ENCODE assay signal across 11 cellular contexts in genomic region chr4:76704133-76704881, GRCh38.
DNase-seq lines count a peak whose midpoint lies in the region; ATAC-seq and TF ChIP-seq lines count a peak whose summit lies in the region.
"Had no signal": no experiment of that assay in that cellular context is flagged by ENCODE, and none has a peak within 500 bp of the region (broad histone marks: within the 10 kb centered on the region; RNA-seq: fewer than 3 reads in every experiment).

No MANE protein-coding gene starts in this region.

- H3K36me3 Mint-ChIP-seq in activated T-cell treated with anti-CD3 and anti-CD28 coated beads, Interleukin-2, amount 50 U/mL, for 24 hours (ENCODE audit: low read depth), result no peaks in the 10 kb centered on the region

- H3K4me1 ChIP-seq in Panc1 (ENCODE audit: control insufficient read depth, insufficient read depth, low read length), result peaks cover 10% of the 10 kb centered on the region
- H3K4me1 ChIP-seq in mucosa of rectum (ENCODE audit: control insufficient read depth in 2 of 2, insufficient read depth in 2 of 2, low read length in 2 of 2), result peaks cover 24 to 49% of the 10 kb centered on the region in 2 donors

- no TSS peak for BruUV-seq in Panc1 (replicated peaks; lab: Mats Ljungman, UMichigan)

- DNase-seq in Caki2 (ENCODE audit: low read depth) (peak; percentile 60), Panc1 (ENCODE audit: low read depth, low spot score) (no peak), fibroblast of gingiva (ENCODE audit: low read depth) (peak; percentile 38), NCI-H524 (lab: John Stamatoyannopoulos, UW) (no peak), GM03348 (ENCODE audit: low spot score) (no peak)
- no peak for DNase-seq in activated T-cell treated with anti-CD3 and anti-CD28 coated beads, Interleukin-2, amount 50 U/mL, for 24 hours
- DNase-seq: activated T-cell treated with anti-CD3 and anti-CD28 coated beads for 4 hours, COR-L47 had no signal

- H3K27ac Mint-ChIP-seq in activated T-cell treated with anti-CD3 and anti-CD28 coated beads, Interleukin-2, amount 50 U/mL, for 24 hours, result no peak overlapping the region

- POLR2A ChIA-PET in Panc1 (lab: Charles Lee), result no interaction called here

- H3K4me1 Mint-ChIP-seq in activated T-cell treated with anti-CD3 and anti-CD28 coated beads, Interleukin-2, amount 50 U/mL, for 24 hours (ENCODE audit: low read depth), result no peaks in the 10 kb centered on the region

- H3K9me3 ChIP-seq in Panc1 (ENCODE audit: control insufficient read depth, insufficient read depth, low read depth, low read length) (no peaks in the 10 kb centered on the region), mucosa of rectum (ENCODE audit: control insufficient read depth in 2 of 2, low read length in 2 of 2) (no peaks in the 10 kb centered on the region)

- H3K36me3 ChIP-seq in Panc1 (ENCODE audit: control insufficient read depth, insufficient read depth, low read length), result no peaks in the 10 kb centered on the region
- peaks cover 0 to 2% of the 10 kb centered on the region in 2 donors for H3K36me3 ChIP-seq in mucosa of rectum (ENCODE audit: control insufficient read depth in 2 of 2, insufficient read depth in 2 of 2, low read length in 2 of 2)

- H3K27me3 ChIP-seq in Panc1 (ENCODE audit: control insufficient read depth, insufficient read depth, low read length), result no peaks in the 10 kb centered on the region
- H3K27me3 ChIP-seq in mucosa of rectum (ENCODE audit: control insufficient read depth in 2 of 2, insufficient read depth in 2 of 2, low read length in 2 of 2), result no peaks in the 10 kb centered on the region

- in situ Hi-C loops in Caki2 (cut with HindIII; ENCODE audit: low pct_unique_long_range_greater_than_20kb, low sequenced_read_pairs) (no loop called here), Panc1 (cut with HindIII; ENCODE audit: low pct_unique_long_range_greater_than_20kb, low sequenced_read_pairs) (no loop called here)

- ATAC-seq in Panc1, result peak; percentile 51; the same call in 1 of the 2 replicates
- no peak for ATAC-seq in GM21423 (IDR thresholded peaks at IDR 0.05; ENCODE audit: unreplicated experiment)

- H3K9ac ChIP-seq in mucosa of rectum (ENCODE audit: low read depth in 1 of 2, low read length in 2 of 2), result peak overlapping the region; percentile 35 to 72

- CTCF ChIA-PET in Panc1 (lab: Charles Lee), result no interaction called here

- TF ChIP-seq CTCF in Panc1 (IDR thresholded peaks at IDR 0.05), result no peak

- H3K4me3 ChIP-seq in Panc1 (ENCODE audit: low read depth in 2 of 2, low read length in 2 of 2), result no peak overlapping the region
- H3K4me3 ChIP-seq in mucosa of rectum (ENCODE audit: low read length in 2 of 2), result peak overlapping the region; percentile 34 to 36

- H3K27ac ChIP-seq in Panc1 (ENCODE audit: low read length) (no peak overlapping the region; the same call in 1 of the 2 replicates), mucosa of rectum (ENCODE audit: low read depth in 2 of 2, low read length in 2 of 2) (peak overlapping the region; percentile 93 to 96)
- H3K27ac ChIP-seq: HL-60 had no signal

- no peak overlapping the region for H3K4me3 Mint-ChIP-seq in activated T-cell treated with anti-CD3 and anti-CD28 coated beads, Interleukin-2, amount 50 U/mL, for 24 hours

- intact Hi-C loops in Panc1 (cut with micrococcal nuclease; ENCODE audit: unreplicated experiment), result no loop called here

- peaks cover 21% of the 10 kb centered on the region for H3K27me3 Mint-ChIP-seq in activated T-cell treated with anti-CD3 and anti-CD28 coated beads, Interleukin-2, amount 50 U/mL, for 24 hours

- H3K9me3 Mint-ChIP-seq in activated T-cell treated with anti-CD3 and anti-CD28 coated beads, Interleukin-2, amount 50 U/mL, for 24 hours, result no peaks in the 10 kb centered on the region

Comparison
In these comparisons a context has a peak if more than half of its experiments do, and no peak if none do; other contexts are left out.
1. DNase-seq: peak in Caki2 (single experiment) and fibroblast of gingiva (single experiment); none in Panc1 (single experiment), NCI-H524 (0 of 2), GM03348 (single experiment) and activated T-cell treated with anti-CD3 and anti-CD28 coated beads, Interleukin-2, amount 50 U/mL, for 24 hours (single experiment).
2. H3K4me3 ChIP-seq: peak in mucosa of rectum (2 of 2); none in Panc1 (0 of 2).